ENCODE assay signal across 18 cellular contexts in the genomic region with DNA sequence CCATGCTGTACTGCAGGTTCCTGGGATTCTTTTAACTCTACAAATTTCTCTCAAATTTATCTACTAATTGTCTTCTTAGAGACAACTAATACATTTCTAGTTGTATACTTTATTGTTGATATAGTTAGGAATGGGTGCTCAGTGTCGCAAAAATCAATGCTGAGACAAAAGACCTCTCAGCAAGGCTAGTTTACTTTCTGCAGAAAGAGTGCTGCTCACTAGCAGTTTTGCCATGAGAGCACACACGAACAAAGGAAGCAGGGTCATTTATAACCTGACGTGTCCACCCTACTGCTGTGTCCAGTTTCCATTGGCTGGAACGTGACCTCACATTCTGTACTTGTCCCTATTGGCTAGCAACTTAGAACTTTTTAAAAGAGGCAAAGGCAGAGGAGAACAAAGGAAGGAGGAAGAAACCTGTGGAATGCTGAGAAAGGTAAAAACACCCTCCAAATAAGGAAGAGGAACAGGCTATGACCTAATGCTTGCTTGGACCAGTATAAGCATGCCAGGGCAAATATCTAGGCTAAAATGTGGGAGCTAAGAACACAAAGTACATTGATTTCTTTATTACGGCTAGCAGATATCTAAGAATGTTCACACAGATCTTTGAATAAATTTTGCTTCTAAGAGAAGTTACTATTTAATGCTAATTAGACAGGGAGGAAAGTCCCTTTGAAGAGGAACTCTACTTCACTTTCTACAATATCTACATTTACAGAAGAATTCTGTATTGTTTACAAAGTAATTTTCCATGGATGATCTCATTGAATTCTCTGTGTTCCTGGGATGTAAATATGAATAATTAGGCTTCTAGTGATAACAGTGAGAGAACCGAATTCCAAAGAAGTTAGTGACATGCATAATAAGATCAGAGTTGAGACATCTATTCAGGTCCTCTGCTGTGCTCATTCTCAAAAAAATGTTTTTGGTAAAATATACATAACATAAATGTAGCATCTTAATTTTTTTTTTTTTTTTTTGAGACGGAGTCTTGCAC.
"Had no signal": no experiment of that assay in that cellular context is flagged by ENCODE, and none has a peak within 500 bp of the region (broad histone marks: within the 10 kb centered on the region; RNA-seq: fewer than 3 reads in every experiment).

No MANE protein-coding gene starts in this region.

- H3K27ac ChIP-seq: brain microvascular endothelial cell, coronary artery, heart right ventricle, neutrophil, parathyroid adenoma, thoracic aorta, upper lobe of right lung had no signal

- H3K9me3 Mint-ChIP-seq: activated T-helper 1 cell treated with anti-CD3 and anti-CD28 coated beads, Interleukin-12 subunit alpha, Interleukin-12 subunit beta, Interleukin-2, Interleukin-4 antibody, amounts not matched to agents 30 ng/mL and 10 ng/mL and 1 ng/mL, durations not matched to agents 14 hours and 24 hours and 36 hours had no signal

- H3K27ac Mint-ChIP-seq: activated naive CD8-positive, alpha-beta T cell treated with anti-CD3 and anti-CD28 coated beads for 36 hours; activated T-helper 1 cell treated with anti-CD3 and anti-CD28 coated beads, Interleukin-12 subunit alpha, Interleukin-12 subunit beta, Interleukin-2, Interleukin-4 antibody, amounts not matched to agents 30 ng/mL and 10 ng/mL and 1 ng/mL, durations not matched to agents 14 hours and 24 hours and 36 hours; immature natural killer cell; natural killer cell; stimulated activated naive B cell treated with anti-CD40 and anti-IgM and Interleukin-4, amounts not matched to agents 10 μg/mL and 1 μg/mL and 100 μg/mL, for 72 hours had no signal

- H3K4me3 Mint-ChIP-seq: activated naive CD8-positive, alpha-beta T cell treated with anti-CD3 and anti-CD28 coated beads for 36 hours; activated T-helper 1 cell treated with anti-CD3 and anti-CD28 coated beads, Interleukin-12 subunit alpha, Interleukin-12 subunit beta, Interleukin-2, Interleukin-4 antibody, amounts not matched to agents 30 ng/mL and 10 ng/mL and 1 ng/mL, durations not matched to agents 14 hours and 24 hours and 36 hours; immature natural killer cell; natural killer cell; stimulated activated naive B cell treated with anti-CD40 and anti-IgM and Interleukin-4, amounts not matched to agents 10 μg/mL and 1 μg/mL and 100 μg/mL, for 72 hours had no signal

- ATAC-seq: esophagus mucosa; heart right ventricle; sciatic nerve; stimulated activated naive B cell treated with anti-CD40 and anti-IgM and Interleukin-4, amounts not matched to agents 10 μg/mL and 1 μg/mL and 100 μg/mL, for 72 hours had no signal

- H3K4me1 Mint-ChIP-seq: activated naive CD8-positive, alpha-beta T cell treated with anti-CD3 and anti-CD28 coated beads for 36 hours had no signal

- H3K36me3 Mint-ChIP-seq: stimulated activated naive B cell treated with anti-CD40 and anti-IgM and Interleukin-4, amounts not matched to agents 10 μg/mL and 1 μg/mL and 100 μg/mL, for 72 hours had no signal

- DNase-seq: activated CD4-positive, alpha-beta T cell treated with anti-CD3 and anti-CD28 coated beads, Interleukin-2, amount 50 U/mL, for 48 hours; activated naive CD4-positive, alpha-beta T cell; activated naive CD8-positive, alpha-beta T cell treated with anti-CD3 and anti-CD28 coated beads for 36 hours; amygdala; brain microvascular endothelial cell; heart right ventricle; immature natural killer cell; natural killer cell; stimulated activated CD4-positive, alpha-beta T cell treated with anti-CD3 and anti-CD28 coated beads, Interleukin-4, amount 100 ng/mL, for 4 hours; stimulated activated naive B cell treated with anti-CD40 and anti-IgM and Interleukin-4, amounts not matched to agents 10 μg/mL and 1 μg/mL and 100 μg/mL, for 72 hours; upper lobe of right lung had no signal
